ENCODE assay signal across 1 cellular context in the genomic region with DNA sequence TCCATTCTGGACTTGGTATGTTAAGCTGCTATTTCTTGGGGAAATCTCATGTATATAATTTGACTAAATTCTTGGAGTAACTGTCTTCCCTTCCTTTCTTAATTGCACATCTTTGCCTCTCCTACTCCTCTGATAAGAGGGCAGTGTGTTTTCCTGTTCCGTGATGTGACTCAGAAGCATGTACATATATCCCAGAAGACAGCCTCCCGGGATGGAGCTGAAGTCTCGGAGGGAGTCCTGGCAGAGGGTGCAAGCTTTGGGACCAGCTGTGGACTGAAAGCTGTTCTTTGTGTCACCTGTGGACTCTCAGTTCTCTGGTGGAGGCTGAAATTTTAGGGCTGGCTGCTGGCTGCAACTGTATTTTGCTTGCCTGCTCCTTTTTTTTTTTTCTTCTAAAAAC.
TF ChIP-seq lines count a peak whose summit lies in the region.

No MANE protein-coding gene starts in this region.

TF ChIP-seq in K562, 482 proteins besides CTCF, POLR2A, EP300 and RAD21 (continued from another document):
- peak; percentile 31 for TF ChIP-seq FOSL1 (tag; conservative IDR thresholded peaks at IDR 0.05)
- TF ChIP-seq MTA3 (IDR thresholded peaks at IDR 0.05; ENCODE audit: borderline replicate concordance): no peak
- TF ChIP-seq ZFP36 (IDR thresholded peaks at IDR 0.05; ENCODE audit: low read depth, low read length, partially characterized antibody): peak; percentile 60
